15 cellular contexts compared by ENCODE assay signal in genomic region chr13:22080832-22081231, GRCh38.
DNase-seq lines count a peak whose midpoint lies in the region; ATAC-seq and FAIRE-seq lines count a peak whose summit lies in the region.
"Had no signal": no experiment of that assay in that cellular context is flagged by ENCODE, and none has a peak within 500 bp of the region (broad histone marks: within the 10 kb centered on the region; RNA-seq: fewer than 3 reads in every experiment).

No MANE protein-coding gene starts in this region.

- ATAC-seq in esophagus mucosa, result no peak
- ATAC-seq in HG02938 (IDR thresholded peaks at IDR 0.05; ENCODE audit: unreplicated experiment), result no peak

- DNase-seq in NCI-H748 (lab: John Stamatoyannopoulos, UW; ENCODE audit: unreplicated experiment) (peak; percentile 60), NCI-H748 treated with DMSO at 0.1 percent for 48 hours (lab: John Stamatoyannopoulos, UW) (no peak), NCI-H2029 (lab: John Stamatoyannopoulos, UW) (peak; percentile 23), NCI-H69 (lab: John Stamatoyannopoulos, UW) (peak; percentile 40), frontal cortex (ENCODE audit: low spot score in 2 of 2) (no peak)
- DNase-seq: Caco-2, DND-41, KBM-7, MV-4-11, NCI-H2171, NCI-H526 treated with DMSO at 0.1 percent for 48 hours, PC-9 had no signal

- no peak for FAIRE-seq in frontal cortex (lab: Jason Lieb, UNC)
- FAIRE-seq: G401.6 had no signal

Comparison
In these comparisons a context has a peak if more than half of its experiments do, and no peak if none do; other contexts are left out.
1. DNase-seq: peak in NCI-H748 (single experiment), NCI-H2029 (single experiment) and NCI-H69 (single experiment); none in NCI-H748 treated with DMSO at 0.1 percent for 48 hours (single experiment) and frontal cortex (0 of 2).